In the genomic region with DNA sequence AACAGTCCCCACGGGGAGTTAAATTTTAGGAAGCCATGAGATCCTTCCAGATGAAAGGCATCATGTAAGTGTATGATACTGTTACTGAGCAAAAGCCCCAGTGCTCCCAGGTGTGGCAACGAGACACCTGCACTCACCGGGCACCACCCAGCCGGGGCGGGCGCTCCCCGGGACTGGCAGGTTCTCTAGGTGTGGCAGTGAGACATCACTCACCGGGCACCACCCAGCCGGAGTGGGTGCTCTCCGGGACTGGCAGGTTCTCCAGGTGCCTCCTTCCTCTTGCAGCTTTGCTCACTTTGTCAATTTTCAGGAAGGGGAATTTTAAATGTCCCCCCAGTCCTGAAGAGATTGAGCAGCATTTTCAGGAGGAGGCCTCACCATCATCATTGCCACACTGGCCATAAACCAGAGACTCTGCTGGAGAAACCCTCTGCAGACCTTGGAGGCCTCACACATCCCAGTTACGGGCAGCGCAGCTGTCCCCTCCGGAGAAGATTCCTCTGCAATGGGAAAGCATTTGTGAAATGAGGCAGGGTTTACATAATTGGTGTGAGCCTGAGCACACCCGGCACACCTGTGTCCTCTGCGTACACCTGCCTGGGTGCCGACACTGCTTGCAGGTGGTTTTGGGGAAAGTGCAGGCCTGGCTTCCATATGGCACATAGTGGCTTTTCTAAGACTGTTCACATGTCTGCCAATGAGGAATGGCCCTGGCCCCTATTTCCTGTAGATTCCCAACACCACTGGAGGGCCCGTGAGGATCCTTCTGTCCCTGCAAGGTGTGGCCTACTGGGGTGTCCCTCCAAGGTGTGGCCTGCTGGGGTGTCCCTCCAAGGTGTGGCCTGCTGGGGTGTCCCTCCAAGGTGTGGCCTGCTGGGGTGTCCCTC, we compare ENCODE assay signal across 14 cellular contexts.
"Had no signal": no experiment of that assay in that cellular context is flagged by ENCODE, and none has a peak within 500 bp of the region (broad histone marks: within the 10 kb centered on the region; RNA-seq: fewer than 3 reads in every experiment).

No MANE protein-coding gene starts in this region.

- H3K27me3 ChIP-seq: gastroesophageal sphincter, ovary, SJSA1 had no signal

- H3K9me3 Mint-ChIP-seq: nephron progenitor cell had no signal

- H3K36me3 Mint-ChIP-seq: stimulated activated effector memory CD8-positive, alpha-beta T cell treated with anti-CD3 and anti-CD28 coated beads, Interleukin-12 subunit alpha, Interleukin-12 subunit beta, amount 100 ng/mL, for 72 hours had no signal

- H3K4me3 ChIP-seq: gastroesophageal sphincter, ovary, SJSA1 had no signal

- H3K9me3 ChIP-seq: gastroesophageal sphincter, ovary had no signal

- DNase-seq: activated naive CD4-positive, alpha-beta T cell treated with anti-CD3 and anti-CD28 coated beads for 36 hours; activated T-cell treated with anti-CD3 and anti-CD28 coated beads, Interleukin-2, amount 50 U/mL, for 48 hours; cortex of kidney; effector memory CD4-positive, alpha-beta T cell; nephron progenitor cell; ovary; small intestine; SW 1271 had no signal

- H3K4me1 ChIP-seq: gastroesophageal sphincter, SJSA1 had no signal

- H3K27ac Mint-ChIP-seq: activated naive CD4-positive, alpha-beta T cell treated with anti-CD3 and anti-CD28 coated beads for 36 hours; nephron progenitor cell; stimulated activated effector memory CD8-positive, alpha-beta T cell treated with anti-CD3 and anti-CD28 coated beads, Interleukin-12 subunit alpha, Interleukin-12 subunit beta, amount 100 ng/mL, for 72 hours; T-helper 2 cell treated with Interferon-gamma antibody and Interleukin-4, amounts not matched to agents 5 μg/mL and 100 μg/mL, for 36 hours had no signal

- H3K4me3 Mint-ChIP-seq: activated naive CD4-positive, alpha-beta T cell treated with anti-CD3 and anti-CD28 coated beads for 36 hours; nephron progenitor cell; stimulated activated effector memory CD8-positive, alpha-beta T cell treated with anti-CD3 and anti-CD28 coated beads, Interleukin-12 subunit alpha, Interleukin-12 subunit beta, amount 100 ng/mL, for 72 hours; T-helper 2 cell treated with Interferon-gamma antibody and Interleukin-4, amounts not matched to agents 5 μg/mL and 100 μg/mL, for 36 hours had no signal

- H3K36me3 ChIP-seq: ovary, SJSA1 had no signal

- H3K4me1 Mint-ChIP-seq: stimulated activated effector memory CD8-positive, alpha-beta T cell treated with anti-CD3 and anti-CD28 coated beads, Interleukin-12 subunit alpha, Interleukin-12 subunit beta, amount 100 ng/mL, for 72 hours had no signal

- ATAC-seq: activated CD4-positive, CD25-positive, alpha-beta regulatory T cell treated with anti-CD3 and anti-CD28 coated beads, Interleukin-2, amount 50 U/mL, for 24 hours; gastroesophageal sphincter; stimulated activated effector memory CD8-positive, alpha-beta T cell treated with anti-CD3 and anti-CD28 coated beads, Interleukin-12 subunit alpha, Interleukin-12 subunit beta, amount 100 ng/mL, for 72 hours had no signal

- H3K27ac ChIP-seq: epithelial cell of prostate, gastroesophageal sphincter, ovary, SJSA1 had no signal
